Comparison of ENCODE assay signal across 8 cellular contexts in the genomic region with DNA sequence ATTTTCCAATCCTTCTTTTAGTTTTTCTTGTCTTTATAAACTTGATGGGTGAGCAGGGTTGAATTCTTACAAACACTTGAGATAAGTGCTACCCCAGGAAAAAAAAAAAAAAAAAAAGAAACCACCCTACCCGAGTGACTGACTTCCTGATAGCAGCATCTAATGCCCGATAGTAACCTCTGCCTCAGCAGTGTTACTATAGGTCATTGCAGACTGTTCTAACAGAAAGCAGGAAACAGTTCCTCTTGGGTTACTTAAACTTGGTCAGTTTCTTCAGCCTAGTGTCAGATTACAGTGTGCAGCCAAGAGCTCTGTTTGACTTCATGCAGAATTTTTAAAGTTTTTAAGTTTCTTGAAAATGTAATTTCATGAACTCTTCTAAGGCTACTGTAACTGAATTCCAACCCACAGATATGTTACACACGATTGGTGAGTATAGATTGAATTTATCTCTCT. TPM values are rescaled to one million over a fixed set of nuclear protein-coding genes. Genes with fewer than 3 reads are reported as not detected.
A peak's percentile ranks its signal among the peaks of the same experiment; 100 is the strongest.
DNase-seq lines count a peak whose midpoint lies in the region; ATAC-seq and TF ChIP-seq lines count a peak whose summit lies in the region.

No MANE protein-coding gene starts in this region.

- peaks cover 5% of the 10 kb centered on the region for H3K36me3 Mint-ChIP-seq in natural killer cell treated with Interleukin-12 subunit alpha and Interleukin-12 subunit beta and Interleukin-15 and Interleukin-18, amount 100 ng/mL, for 72 hours

- peaks cover 41 to 56% of the 10 kb centered on the region in 2 donors for H3K4me1 Mint-ChIP-seq in natural killer cell treated with Interleukin-12 subunit alpha and Interleukin-12 subunit beta and Interleukin-15 and Interleukin-18, amount 100 ng/mL, for 72 hours (ENCODE audit: low read depth in 2 of 2)

- peak; percentile 44 for DNase-seq in AG09319 (ENCODE audit: extremely low read depth, low read depth)
- peak; percentile 75 for DNase-seq in GM13977 (ENCODE audit: low spot score)
- peak; percentile 52 for DNase-seq in NCI-H1105 (lab: John Stamatoyannopoulos, UW)
- DNase-seq in fibroblast of pulmonary artery (ENCODE audit: low read depth) = peak; percentile 81
- DNase-seq in natural killer cell treated with Interleukin-12 subunit alpha and Interleukin-12 subunit beta and Interleukin-15 and Interleukin-18, amount 100 ng/mL, for 72 hours (ENCODE audit: low spot score) = peak; percentile 75
- no peak for DNase-seq in D341Med (ENCODE audit: low spot score)

- peak; percentile 51 for ATAC-seq in HG02759 (IDR thresholded peaks at IDR 0.05; ENCODE audit: unreplicated experiment)
- peak; percentile 39 to 49 for ATAC-seq in activated CD4-positive, CD25-positive, alpha-beta regulatory T cell treated with anti-CD3 and anti-CD28 coated beads, Interleukin-2, amount 50 U/mL, for 24 hours
- peak; percentile 73 to 74 for ATAC-seq in natural killer cell treated with Interleukin-12 subunit alpha and Interleukin-12 subunit beta and Interleukin-15 and Interleukin-18, amount 100 ng/mL, for 72 hours

- peak overlapping the region; percentile 86 for H3K4me3 Mint-ChIP-seq in natural killer cell treated with Interleukin-12 subunit alpha and Interleukin-12 subunit beta and Interleukin-15 and Interleukin-18, amount 100 ng/mL, for 72 hours

- TF ChIP-seq CTCF in AG09319 (IDR thresholded peaks at IDR 0.05; ENCODE audit: low read depth, low read length) (no peak), GM13977 (IDR thresholded peaks at IDR 0.05; ENCODE audit: extremely low read depth, insufficient read depth, missing control alignments) (no peak), fibroblast of pulmonary artery (IDR thresholded peaks at IDR 0.05; ENCODE audit: low read length, missing control alignments) (no peak)

- H3K9me3 Mint-ChIP-seq in natural killer cell treated with Interleukin-12 subunit alpha and Interleukin-12 subunit beta and Interleukin-15 and Interleukin-18, amount 100 ng/mL, for 72 hours = no peaks in the 10 kb centered on the region

- no peaks in the 10 kb centered on the region for H3K27me3 Mint-ChIP-seq in natural killer cell treated with Interleukin-12 subunit alpha and Interleukin-12 subunit beta and Interleukin-15 and Interleukin-18, amount 100 ng/mL, for 72 hours

- H3K27ac Mint-ChIP-seq in natural killer cell treated with Interleukin-12 subunit alpha and Interleukin-12 subunit beta and Interleukin-15 and Interleukin-18, amount 100 ng/mL, for 72 hours = peak overlapping the region; percentile 79 to 85

- in situ Hi-C loops in GM13977 (cut with MboI; ENCODE audit: low pct_unique_long_range_greater_than_20kb, low sequenced_read_pairs, unreplicated experiment) = no loop called here

- H3K4me3 ChIP-seq in fibroblast of pulmonary artery (replicated peaks; ENCODE audit: low read depth, low read length) = peak overlapping the region; percentile 78

RNA-seq across cellular contexts. Expression of gene MYLIP, which starts 2.1 kb away (rescaled TPM):
- 10 to 100 TPM; 12.2 to 18.1 TPM for total RNA-seq in natural killer cell treated with Interleukin-12 subunit alpha and Interleukin-12 subunit beta and Interleukin-15 and Interleukin-18, amount 100 ng/mL, for 72 hours
